ENCODE assay signal across 9 cellular contexts in the genomic region with DNA sequence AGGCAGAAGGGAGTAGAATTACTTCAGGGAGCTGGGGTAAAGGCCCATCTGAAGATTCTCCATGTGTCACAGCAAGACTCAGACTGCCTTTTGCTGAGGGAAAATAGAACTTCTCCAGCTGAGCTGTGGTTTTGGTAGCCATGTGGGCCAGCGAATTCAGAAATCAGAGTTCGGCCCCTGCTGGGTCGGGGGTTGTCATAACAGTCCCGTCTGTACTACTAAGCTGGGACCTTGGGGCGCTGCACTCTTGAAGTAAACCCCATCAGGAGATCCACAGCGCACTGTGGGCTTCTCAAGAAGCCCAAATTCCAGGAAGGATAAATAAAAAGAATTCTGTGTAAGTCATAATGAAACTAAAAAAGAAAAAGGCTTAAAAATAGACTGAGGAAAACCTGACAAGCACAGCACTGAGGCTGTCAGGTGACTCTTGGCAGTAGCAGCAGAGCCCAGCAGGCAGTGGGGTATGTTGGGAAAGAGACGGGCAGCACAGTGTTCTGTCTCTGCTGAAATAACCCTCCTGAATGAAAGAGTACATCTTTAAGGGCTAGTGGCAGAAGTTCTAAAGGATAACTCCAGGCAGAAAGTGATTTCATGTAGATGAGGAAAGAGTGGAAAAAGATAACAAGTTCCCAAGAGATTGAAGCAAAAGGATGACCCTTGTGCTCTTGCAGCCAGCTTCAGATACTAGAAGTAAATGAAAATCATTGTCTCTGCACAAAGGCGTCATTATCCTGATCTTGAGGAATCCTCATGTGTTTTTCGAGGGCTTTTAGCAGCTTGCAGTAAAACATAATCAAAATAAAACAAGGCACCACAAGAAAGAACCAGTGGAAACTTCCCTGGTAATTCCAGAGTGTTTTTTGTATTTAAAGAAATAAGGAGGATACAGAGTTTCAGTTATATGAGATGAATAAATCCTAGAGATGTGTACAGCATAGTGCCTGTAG.
DNase-seq lines count a peak whose midpoint lies in the region; ATAC-seq and TF ChIP-seq lines count a peak whose summit lies in the region.
"Had no signal": no experiment of that assay in that cellular context is flagged by ENCODE, and none has a peak within 500 bp of the region (broad histone marks: within the 10 kb centered on the region; RNA-seq: fewer than 3 reads in every experiment).

No MANE protein-coding gene starts in this region.

- peak overlapping the region; percentile 63 to 64 for H3K27ac ChIP-seq in breast epithelium
- no peak overlapping the region for H3K27ac ChIP-seq in mammary epithelial cell (ENCODE audit: insufficient read depth, low read depth, low read length)
- peak overlapping the region; percentile 90 for H3K27ac ChIP-seq in temporal lobe (ENCODE audit: low read depth, low read length)

- peaks cover 0 to 6% of the 10 kb centered on the region in 2 donors for H3K4me1 ChIP-seq in breast epithelium
- peaks cover 8% of the 10 kb centered on the region for H3K4me1 ChIP-seq in mammary epithelial cell (ENCODE audit: insufficient read depth, low read length)

- H3K79me2 ChIP-seq in mammary epithelial cell (ENCODE audit: insufficient read depth, low read length): peaks cover 89% of the 10 kb centered on the region

- BruUV-seq in mammary epithelial cell (replicated peaks; lab: Mats Ljungman, UMichigan): no TSS peak

- DNase-seq in breast epithelium (ENCODE audit: low spot score in 2 of 2) (no peak), mammary epithelial cell (no peak), astrocyte of the spinal cord (ENCODE audit: low read depth, low spot score) (peak; percentile 74), natural killer cell (no peak), activated gamma-delta T cell (lab: John Stamatoyannopoulos, UW) (no peak), NCI-H524 (lab: John Stamatoyannopoulos, UW) (no peak), NCI-H2196 (lab: John Stamatoyannopoulos, UW; ENCODE audit: unreplicated experiment) (no peak)
- DNase-seq: kidney glomerular epithelial cell had no signal

- H3K36me3 Mint-ChIP-seq in natural killer cell: peaks cover 30% of the 10 kb centered on the region

- no peaks in the 10 kb centered on the region for H3K9me3 Mint-ChIP-seq in natural killer cell

- H3K27me3 Mint-ChIP-seq in natural killer cell (ENCODE audit: low read depth in 2 of 2): no peaks in the 10 kb centered on the region

- H3K9me3 ChIP-seq in breast epithelium (no peaks in the 10 kb centered on the region), mammary epithelial cell (replicated peaks; ENCODE audit: insufficient read depth, low read length) (no peaks in the 10 kb centered on the region)

- intact Hi-C loops in breast epithelium (cut with DNase I; ENCODE audit: low total_unique reads): no loop called here
- intact Hi-C loops in mammary epithelial cell (cut with micrococcal nuclease): no loop called here
- intact Hi-C loops in natural killer cell (cut with micrococcal nuclease): no loop called here

- H3K9ac ChIP-seq in mammary epithelial cell (ENCODE audit: insufficient read depth, low read length): no peak overlapping the region

- H3K27me3 ChIP-seq in breast epithelium: no peaks in the 10 kb centered on the region
- no peaks in the 10 kb centered on the region for H3K27me3 ChIP-seq in mammary epithelial cell (ENCODE audit: insufficient read depth, low read length)

- no peak overlapping the region for H3K4me2 ChIP-seq in mammary epithelial cell (ENCODE audit: insufficient read depth, low read depth, low read length)

- H2AFZ ChIP-seq in mammary epithelial cell (ENCODE audit: low read depth, low read length): no peak overlapping the region

- no peaks in the 10 kb centered on the region for H4K20me1 ChIP-seq in mammary epithelial cell (ENCODE audit: insufficient read depth, low read length)

- 88% methylated on average over 9 of the region's 9 CpGs for WGBS in mammary epithelial cell (ENCODE audit: low coverage, missing lambda C conversion rate)

- no peak for TF ChIP-seq POLR2A in breast epithelium (IDR thresholded peaks at IDR 0.05)

- peak overlapping the region; percentile 89 to 95 for H3K27ac Mint-ChIP-seq in natural killer cell

- in situ Hi-C loops in mammary epithelial cell (cut with MboI; ENCODE audit: low sequenced_read_pairs in 2 of 2): no loop called here
- in situ Hi-C loops in astrocyte of the spinal cord (cut with HindIII; ENCODE audit: low sequenced_read_pairs): no loop called here

- H3K4me3 Mint-ChIP-seq in natural killer cell: no peak overlapping the region

- TF ChIP-seq CTCF in breast epithelium (IDR thresholded peaks at IDR 0.05) (no peak), mammary epithelial cell (conservative IDR thresholded peaks at IDR 0.05 in 1 of 2, IDR thresholded peaks at IDR 0.05 in 1 of 2; ENCODE audit: extremely low read depth in 1 of 2, insufficient read depth in 1 of 2, low read depth in 1 of 2, low read length in 2 of 2) (no peak), astrocyte of the spinal cord (IDR thresholded peaks at IDR 0.05; ENCODE audit: low read depth, low read length) (no peak), natural killer cell (IDR thresholded peaks at IDR 0.05) (no peak)

- CTCF ChIA-PET in mammary epithelial cell (lab: Charles Lee; ENCODE audit: low non-redundant PET): no interaction called here

- H3K4me3 ChIP-seq in breast epithelium (no peak overlapping the region), mammary epithelial cell (replicated peaks in 1 of 3; ENCODE audit: insufficient read depth in 1 of 3, low read depth in 2 of 3, low read length in 3 of 3) (no peak overlapping the region), astrocyte of the spinal cord (ENCODE audit: low read depth, low read length) (no peak overlapping the region)

- H3K4me1 Mint-ChIP-seq in natural killer cell: peaks cover 43% of the 10 kb centered on the region in 2 donors

- dilution Hi-C loops in mammary epithelial cell (cut with HindIII; ENCODE audit: low sequenced_read_pairs): no loop called here

- no peaks in the 10 kb centered on the region for H3K36me3 ChIP-seq in breast epithelium
- H3K36me3 ChIP-seq in mammary epithelial cell (ENCODE audit: insufficient read depth, low read length): peaks cover 31% of the 10 kb centered on the region

- ATAC-seq in natural killer cell: no peak
